Comparison of ENCODE assay signal across 15 cellular contexts in the genomic region with DNA sequence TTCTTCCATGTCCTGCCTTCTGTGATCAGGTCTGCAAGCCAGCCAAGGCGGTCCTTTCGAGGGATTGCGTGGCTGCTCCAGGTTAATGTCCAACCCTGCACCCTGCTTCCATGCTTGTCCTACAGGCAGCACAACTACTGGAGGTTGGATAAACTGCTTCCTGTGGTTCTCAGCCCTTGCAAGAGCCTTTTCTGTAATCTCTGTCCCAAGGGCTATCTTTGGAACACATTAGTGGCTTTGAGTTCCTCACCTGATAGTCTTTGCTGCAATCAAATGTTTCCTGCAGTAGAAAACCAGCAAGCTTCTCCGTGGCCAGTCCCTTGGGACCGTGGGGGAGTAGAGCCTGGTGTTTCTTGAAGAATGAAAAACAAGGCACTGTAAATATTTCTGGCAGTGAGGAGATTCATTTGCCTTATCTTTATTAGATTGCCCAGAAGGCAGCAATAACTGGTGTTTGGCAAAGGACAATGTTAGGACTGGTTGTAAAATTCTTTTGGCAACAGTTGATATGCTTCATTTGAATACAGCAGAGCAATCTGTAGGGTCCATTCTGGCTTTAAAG.
DNase-seq lines count a peak whose midpoint lies in the region; ATAC-seq and TF ChIP-seq lines count a peak whose summit lies in the region.
"Had no signal": no experiment of that assay in that cellular context is flagged by ENCODE, and none has a peak within 500 bp of the region (broad histone marks: within the 10 kb centered on the region; RNA-seq: fewer than 3 reads in every experiment).

No MANE protein-coding gene starts in this region.

- H3K4me1 ChIP-seq in neural progenitor cell (peaks cover 22% of the 10 kb centered on the region), left lung (no peaks in the 10 kb centered on the region)

- no peaks in the 10 kb centered on the region for H3K9me3 ChIP-seq in neural progenitor cell (ENCODE audit: low read depth)
- no peaks in the 10 kb centered on the region for H3K9me3 ChIP-seq in left lung

- no peak for ATAC-seq in left lung
- ATAC-seq: HepG2 had no signal

- H3K4me3 Mint-ChIP-seq in neural progenitor cell: no peak overlapping the region
- H3K4me3 Mint-ChIP-seq: activated naive CD4-positive, alpha-beta T cell treated with anti-CD3 and anti-CD28 coated beads for 36 hours had no signal

- no peak overlapping the region for H3K4me2 ChIP-seq in neural progenitor cell
- H3K4me2 ChIP-seq: hepatocyte had no signal

- H3K9ac ChIP-seq in neural progenitor cell: no peak overlapping the region

- H3K36me3 ChIP-seq in neural progenitor cell: no peaks in the 10 kb centered on the region
- no peaks in the 10 kb centered on the region for H3K36me3 ChIP-seq in left lung
- H3K36me3 ChIP-seq: WERI-Rb-1 had no signal

- peaks cover 18% of the 10 kb centered on the region for H3K79me2 ChIP-seq in neural progenitor cell (ENCODE audit: low read depth)
- H3K79me2 ChIP-seq: hepatocyte had no signal

- H3K36me3 Mint-ChIP-seq in neural progenitor cell: peaks cover 24% of the 10 kb centered on the region

- H3K27ac Mint-ChIP-seq in neural progenitor cell: no peak overlapping the region
- H3K27ac Mint-ChIP-seq: activated naive CD4-positive, alpha-beta T cell treated with anti-CD3 and anti-CD28 coated beads for 36 hours had no signal

- intact Hi-C loops in left lung (cut with DNase I): no loop called here

- peaks cover 29% of the 10 kb centered on the region for H3F3A ChIP-seq in neural progenitor cell (ENCODE audit: low read depth)

- DNase-seq in DMS79 treated with DMSO at 0.1 percent for 48 hours (lab: John Stamatoyannopoulos, UW) (peak; percentile 69), LoVo (ENCODE audit: low spot score) (peak; percentile 37), cardiac fibroblast (ENCODE audit: low read depth in 2 of 2) (peak; percentile 40 to 62), neural progenitor cell (ENCODE audit: low spot score) (no peak), GM20000 (ENCODE audit: low spot score) (no peak), left lung (no peak), T-helper 1 cell (no peak)
- DNase-seq: activated naive CD4-positive, alpha-beta T cell treated with anti-CD3 and anti-CD28 coated beads for 36 hours; Calu3; cerebellar nuclear complex; NCI-H82; WERI-Rb-1 had no signal

- H3K9me3 Mint-ChIP-seq in neural progenitor cell: no peaks in the 10 kb centered on the region
- H3K9me3 Mint-ChIP-seq: activated naive CD4-positive, alpha-beta T cell treated with anti-CD3 and anti-CD28 coated beads for 36 hours had no signal

- no peaks in the 10 kb centered on the region for H4K20me1 ChIP-seq in neural progenitor cell (ENCODE audit: low read depth)

- H3K4me3 ChIP-seq in cardiac fibroblast (replicated peaks in 1 of 2; ENCODE audit: low read depth in 2 of 2, low read length in 2 of 2): no peak overlapping the region
- H3K4me3 ChIP-seq in neural progenitor cell: no peak overlapping the region
- no peak overlapping the region for H3K4me3 ChIP-seq in left lung
- H3K4me3 ChIP-seq: hepatocyte had no signal

- H3K4me1 Mint-ChIP-seq in neural progenitor cell: peaks cover 16% of the 10 kb centered on the region

- H2AFZ ChIP-seq in neural progenitor cell (replicated peaks): no peak overlapping the region
- H2AFZ ChIP-seq: hepatocyte had no signal

- TF ChIP-seq CTCF in cardiac fibroblast (IDR thresholded peaks at IDR 0.05; ENCODE audit: low read depth, low read length): no peak
- no peak for TF ChIP-seq CTCF in neural progenitor cell (IDR thresholded peaks at IDR 0.05)
- no peak for TF ChIP-seq CTCF in GM20000 (IDR thresholded peaks at IDR 0.05; ENCODE audit: extremely low read depth, missing control alignments)
- TF ChIP-seq CTCF in left lung (IDR thresholded peaks at IDR 0.05): no peak

- H3K27me3 Mint-ChIP-seq in neural progenitor cell (ENCODE audit: insufficient read depth, low read depth): peaks cover 2% of the 10 kb centered on the region

- H3K27ac ChIP-seq in neural progenitor cell (peak overlapping the region; percentile 46), left lung (no peak overlapping the region)
- H3K27ac ChIP-seq: epithelial cell of prostate, hepatocyte, WERI-Rb-1 had no signal

- H3K27me3 ChIP-seq in neural progenitor cell: no peaks in the 10 kb centered on the region
- no peaks in the 10 kb centered on the region for H3K27me3 ChIP-seq in left lung
- H3K27me3 ChIP-seq: hepatocyte had no signal

Comparison
In these comparisons a context has a peak if more than half of its experiments do, and no peak if none do; other contexts are left out.
1. DNase-seq: peak in DMS79 treated with DMSO at 0.1 percent for 48 hours (single experiment), LoVo (single experiment) and cardiac fibroblast (2 of 2); none in neural progenitor cell (single experiment), GM20000 (single experiment), left lung (0 of 2) and T-helper 1 cell (0 of 5).